In the genomic region with DNA sequence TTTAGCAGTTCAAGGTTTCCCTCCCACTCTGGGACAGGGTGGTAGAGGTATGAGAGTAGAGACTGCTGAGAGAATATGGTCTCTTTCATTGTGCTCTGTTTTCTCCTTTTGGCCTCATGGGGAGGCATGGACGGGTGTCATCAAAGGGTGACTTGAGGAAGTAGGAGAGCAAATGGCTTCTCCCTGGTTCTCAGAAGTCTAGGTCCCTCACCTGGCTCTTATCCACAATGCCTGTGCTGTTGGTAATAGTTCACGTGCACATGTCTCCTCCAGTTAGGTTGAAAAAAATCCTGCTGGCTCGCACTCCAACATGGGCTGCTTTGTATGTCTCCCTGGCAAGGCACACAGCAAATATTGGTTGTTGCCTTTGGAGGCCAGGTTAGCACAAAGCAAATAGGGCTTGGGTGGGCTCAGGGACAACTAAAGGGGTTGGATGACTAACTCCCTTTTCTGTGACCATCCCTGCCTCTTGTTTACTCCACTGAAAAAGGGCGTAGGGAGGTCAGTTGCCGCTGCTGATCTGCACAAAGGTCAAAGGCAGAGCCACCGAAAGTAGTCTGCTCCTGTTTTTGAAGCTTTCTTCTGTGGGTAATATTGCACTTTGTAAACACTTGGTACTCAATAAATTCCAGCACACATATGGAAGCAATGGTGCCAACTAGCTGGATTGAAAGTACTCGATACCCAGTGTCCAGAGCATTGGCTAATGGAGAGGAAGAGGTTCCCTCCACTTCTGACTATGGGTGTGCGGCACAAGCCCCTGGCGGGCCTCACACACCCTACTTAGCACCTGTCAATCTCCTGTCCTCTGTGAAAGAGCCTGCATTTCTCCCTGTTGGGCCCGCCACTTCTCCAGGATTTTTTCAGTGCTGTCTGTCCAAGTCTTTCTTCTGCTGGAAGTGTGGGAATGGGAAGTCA, we compare ENCODE assay signal across 1 cellular context.
TF ChIP-seq lines count a peak whose summit lies in the region.

No MANE protein-coding gene starts in this region.

TF ChIP-seq in HepG2, 621 proteins besides CTCF, POLR2A, EP300 and RAD21 (continued from another document and continues in another):
- TF ChIP-seq, protein P1, sequence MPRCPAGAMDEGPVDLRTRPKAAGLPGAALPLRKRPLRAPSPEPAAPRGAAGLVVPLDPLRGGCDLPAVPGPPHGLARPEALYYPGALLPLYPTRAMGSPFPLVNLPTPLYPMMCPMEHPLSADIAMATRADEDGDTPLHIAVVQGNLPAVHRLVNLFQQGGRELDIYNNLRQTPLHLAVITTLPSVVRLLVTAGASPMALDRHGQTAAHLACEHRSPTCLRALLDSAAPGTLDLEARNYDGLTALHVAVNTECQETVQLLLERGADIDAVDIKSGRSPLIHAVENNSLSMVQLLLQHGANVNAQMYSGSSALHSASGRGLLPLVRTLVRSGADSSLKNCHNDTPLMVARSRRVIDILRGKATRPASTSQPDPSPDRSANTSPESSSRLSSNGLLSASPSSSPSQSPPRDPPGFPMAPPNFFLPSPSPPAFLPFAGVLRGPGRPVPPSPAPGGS (CRISPR knock-in tag; IDR thresholded peaks at IDR 0.05): peak; percentile 41; the same call in 1 of the 2 replicates
- TF ChIP-seq ZNF615 (CRISPR knock-in tag; IDR thresholded peaks at IDR 0.05; ENCODE audit: borderline replicate concordance) (no peak), SMYD3 (CRISPR knock-in tag; IDR thresholded peaks at IDR 0.05) (peak; percentile 73; the same call in 1 of the 2 replicates), ZKSCAN5 (CRISPR knock-in tag; IDR thresholded peaks at IDR 0.05) (no peak), ZNF766 (CRISPR knock-in tag; IDR thresholded peaks at IDR 0.05; ENCODE audit: borderline replicate concordance) (peak; percentile 95; the same call in 1 of the 2 replicates), SRSF1 (optimal IDR thresholded peaks at IDR 0.05; ENCODE audit: low read depth, low read length) (no peak), HDAC6 (IDR thresholded peaks at IDR 0.05; ENCODE audit: low read depth, low read length) (no peak), NFRKB (IDR thresholded peaks at IDR 0.05) (no peak), SOX5 (CRISPR knock-in tag; IDR thresholded peaks at IDR 0.05; ENCODE audit: borderline replicate concordance) (peak; percentile 97), RORA (CRISPR knock-in tag; IDR thresholded peaks at IDR 0.05) (no peak), NR2C2 (CRISPR knock-in tag; IDR thresholded peaks at IDR 0.05; ENCODE audit: borderline replicate concordance) (peak; percentile 89), RFX1 (IDR thresholded peaks at IDR 0.05) (no peak), GTF3A (CRISPR knock-in tag; conservative IDR thresholded peaks at IDR 0.05) (0 out of 2 replicates have a peak, but pooled peaks have one; percentile 64), KMT2B (CRISPR knock-in tag; IDR thresholded peaks at IDR 0.05) (peak; percentile 30; the same call in 1 of the 2 replicates), ZNF260 (CRISPR knock-in tag; IDR thresholded peaks at IDR 0.05; ENCODE audit: borderline replicate concordance, low read depth) (no peak), ZFP36 (IDR thresholded peaks at IDR 0.05; ENCODE audit: borderline replicate concordance, low read depth, low read length, partially characterized antibody) (no peak), BCL6 (CRISPR knock-in tag; IDR thresholded peaks at IDR 0.05) (peak; percentile 91), ZSCAN20 (CRISPR knock-in tag; IDR thresholded peaks at IDR 0.05; ENCODE audit: borderline replicate concordance) (peak; percentile 54; the same call in 1 of the 2 replicates), ZEB1 (IDR thresholded peaks at IDR 0.05; ENCODE audit: insufficient replicate concordance, low read depth) (no peak), MAFG (CRISPR knock-in tag; IDR thresholded peaks at IDR 0.05) (no peak), GZF1 (CRISPR knock-in tag; IDR thresholded peaks at IDR 0.05) (0 out of 2 replicates have a peak, but pooled peaks have one; percentile 40), ZNF33A (CRISPR knock-in tag; IDR thresholded peaks at IDR 0.05; ENCODE audit: borderline replicate concordance) (no peak), EED (CRISPR knock-in tag; IDR thresholded peaks at IDR 0.05) (no peak), TCF7L2 (IDR thresholded peaks at IDR 0.05; ENCODE audit: low read depth, low read length) (peak; percentile 24; the same call in 1 of the 2 replicates), KAT8 (CRISPR knock-in tag; IDR thresholded peaks at IDR 0.05) (peak; percentile 83), STAT5B (CRISPR knock-in tag; IDR thresholded peaks at IDR 0.05) (no peak), ZNF292 (CRISPR knock-in tag; IDR thresholded peaks at IDR 0.05; ENCODE audit: borderline replicate concordance, low read depth) (peak; percentile 91; the same call in 1 of the 2 replicates)
- TF ChIP-seq, protein P2, sequence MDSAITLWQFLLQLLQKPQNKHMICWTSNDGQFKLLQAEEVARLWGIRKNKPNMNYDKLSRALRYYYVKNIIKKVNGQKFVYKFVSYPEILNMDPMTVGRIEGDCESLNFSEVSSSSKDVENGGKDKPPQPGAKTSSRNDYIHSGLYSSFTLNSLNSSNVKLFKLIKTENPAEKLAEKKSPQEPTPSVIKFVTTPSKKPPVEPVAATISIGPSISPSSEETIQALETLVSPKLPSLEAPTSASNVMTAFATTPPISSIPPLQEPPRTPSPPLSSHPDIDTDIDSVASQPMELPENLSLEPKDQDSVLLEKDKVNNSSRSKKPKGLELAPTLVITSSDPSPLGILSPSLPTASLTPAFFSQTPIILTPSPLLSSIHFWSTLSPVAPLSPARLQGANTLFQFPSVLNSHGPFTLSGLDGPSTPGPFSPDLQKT (CRISPR knock-in tag; IDR thresholded peaks at IDR 0.05; ENCODE audit: borderline replicate concordance): no peak
- TF ChIP-seq, protein P3, sequence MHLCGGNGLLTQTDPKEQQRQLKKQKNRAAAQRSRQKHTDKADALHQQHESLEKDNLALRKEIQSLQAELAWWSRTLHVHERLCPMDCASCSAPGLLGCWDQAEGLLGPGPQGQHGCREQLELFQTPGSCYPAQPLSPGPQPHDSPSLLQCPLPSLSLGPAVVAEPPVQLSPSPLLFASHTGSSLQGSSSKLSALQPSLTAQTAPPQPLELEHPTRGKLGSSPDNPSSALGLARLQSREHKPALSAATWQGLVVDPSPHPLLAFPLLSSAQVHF (CRISPR knock-in tag; IDR thresholded peaks at IDR 0.05): no peak
- TF ChIP-seq, protein P4, sequence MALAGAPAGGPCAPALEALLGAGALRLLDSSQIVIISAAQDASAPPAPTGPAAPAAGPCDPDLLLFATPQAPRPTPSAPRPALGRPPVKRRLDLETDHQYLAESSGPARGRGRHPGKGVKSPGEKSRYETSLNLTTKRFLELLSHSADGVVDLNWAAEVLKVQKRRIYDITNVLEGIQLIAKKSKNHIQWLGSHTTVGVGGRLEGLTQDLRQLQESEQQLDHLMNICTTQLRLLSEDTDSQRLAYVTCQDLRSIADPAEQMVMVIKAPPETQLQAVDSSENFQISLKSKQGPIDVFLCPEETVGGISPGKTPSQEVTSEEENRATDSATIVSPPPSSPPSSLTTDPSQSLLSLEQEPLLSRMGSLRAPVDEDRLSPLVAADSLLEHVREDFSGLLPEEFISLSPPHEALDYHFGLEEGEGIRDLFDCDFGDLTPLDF (CRISPR knock-in tag; IDR thresholded peaks at IDR 0.05): no peak
- TF ChIP-seq, protein P5, sequence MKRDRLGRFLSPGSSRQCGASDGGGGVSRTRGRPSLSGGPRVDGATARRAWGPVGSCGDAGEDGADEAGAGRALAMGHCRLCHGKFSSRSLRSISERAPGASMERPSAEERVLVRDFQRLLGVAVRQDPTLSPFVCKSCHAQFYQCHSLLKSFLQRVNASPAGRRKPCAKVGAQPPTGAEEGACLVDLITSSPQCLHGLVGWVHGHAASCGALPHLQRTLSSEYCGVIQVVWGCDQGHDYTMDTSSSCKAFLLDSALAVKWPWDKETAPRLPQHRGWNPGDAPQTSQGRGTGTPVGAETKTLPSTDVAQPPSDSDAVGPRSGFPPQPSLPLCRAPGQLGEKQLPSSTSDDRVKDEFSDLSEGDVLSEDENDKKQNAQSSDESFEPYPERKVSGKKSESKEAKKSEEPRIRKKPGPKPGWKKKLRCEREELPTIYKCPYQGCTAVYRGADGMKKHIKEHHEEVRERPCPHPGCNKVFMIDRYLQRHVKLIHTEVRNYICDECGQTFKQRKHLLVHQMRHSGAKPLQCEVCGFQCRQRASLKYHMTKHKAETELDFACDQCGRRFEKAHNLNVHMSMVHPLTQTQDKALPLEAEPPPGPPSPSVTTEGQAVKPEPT (CRISPR knock-in tag; IDR thresholded peaks at IDR 0.05; ENCODE audit: low read depth): no peak
- TF ChIP-seq, protein P6, sequence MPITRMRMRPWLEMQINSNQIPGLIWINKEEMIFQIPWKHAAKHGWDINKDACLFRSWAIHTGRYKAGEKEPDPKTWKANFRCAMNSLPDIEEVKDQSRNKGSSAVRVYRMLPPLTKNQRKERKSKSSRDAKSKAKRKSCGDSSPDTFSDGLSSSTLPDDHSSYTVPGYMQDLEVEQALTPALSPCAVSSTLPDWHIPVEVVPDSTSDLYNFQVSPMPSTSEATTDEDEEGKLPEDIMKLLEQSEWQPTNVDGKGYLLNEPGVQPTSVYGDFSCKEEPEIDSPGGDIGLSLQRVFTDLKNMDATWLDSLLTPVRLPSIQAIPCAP (CRISPR knock-in tag; IDR thresholded peaks at IDR 0.05; ENCODE audit: low read depth): no peak
- TF ChIP-seq, protein P7, sequence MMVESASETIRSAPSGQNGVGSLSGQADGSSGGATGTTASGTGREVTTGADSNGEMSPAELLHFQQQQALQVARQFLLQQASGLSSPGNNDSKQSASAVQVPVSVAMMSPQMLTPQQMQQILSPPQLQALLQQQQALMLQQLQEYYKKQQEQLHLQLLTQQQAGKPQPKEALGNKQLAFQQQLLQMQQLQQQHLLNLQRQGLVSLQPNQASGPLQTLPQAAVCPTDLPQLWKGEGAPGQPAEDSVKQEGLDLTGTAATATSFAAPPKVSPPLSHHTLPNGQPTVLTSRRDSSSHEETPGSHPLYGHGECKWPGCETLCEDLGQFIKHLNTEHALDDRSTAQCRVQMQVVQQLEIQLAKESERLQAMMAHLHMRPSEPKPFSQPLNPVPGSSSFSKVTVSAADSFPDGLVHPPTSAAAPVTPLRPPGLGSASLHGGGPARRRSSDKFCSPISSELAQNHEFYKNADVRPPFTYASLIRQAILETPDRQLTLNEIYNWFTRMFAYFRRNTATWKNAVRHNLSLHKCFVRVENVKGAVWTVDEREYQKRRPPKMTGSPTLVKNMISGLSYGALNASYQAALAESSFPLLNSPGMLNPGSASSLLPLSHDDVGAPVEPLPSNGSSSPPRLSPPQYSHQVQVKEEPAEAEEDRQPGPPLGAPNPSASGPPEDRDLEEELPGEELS (CRISPR knock-in tag; IDR thresholded peaks at IDR 0.05): peak; percentile 98
- TF ChIP-seq, protein P8, sequence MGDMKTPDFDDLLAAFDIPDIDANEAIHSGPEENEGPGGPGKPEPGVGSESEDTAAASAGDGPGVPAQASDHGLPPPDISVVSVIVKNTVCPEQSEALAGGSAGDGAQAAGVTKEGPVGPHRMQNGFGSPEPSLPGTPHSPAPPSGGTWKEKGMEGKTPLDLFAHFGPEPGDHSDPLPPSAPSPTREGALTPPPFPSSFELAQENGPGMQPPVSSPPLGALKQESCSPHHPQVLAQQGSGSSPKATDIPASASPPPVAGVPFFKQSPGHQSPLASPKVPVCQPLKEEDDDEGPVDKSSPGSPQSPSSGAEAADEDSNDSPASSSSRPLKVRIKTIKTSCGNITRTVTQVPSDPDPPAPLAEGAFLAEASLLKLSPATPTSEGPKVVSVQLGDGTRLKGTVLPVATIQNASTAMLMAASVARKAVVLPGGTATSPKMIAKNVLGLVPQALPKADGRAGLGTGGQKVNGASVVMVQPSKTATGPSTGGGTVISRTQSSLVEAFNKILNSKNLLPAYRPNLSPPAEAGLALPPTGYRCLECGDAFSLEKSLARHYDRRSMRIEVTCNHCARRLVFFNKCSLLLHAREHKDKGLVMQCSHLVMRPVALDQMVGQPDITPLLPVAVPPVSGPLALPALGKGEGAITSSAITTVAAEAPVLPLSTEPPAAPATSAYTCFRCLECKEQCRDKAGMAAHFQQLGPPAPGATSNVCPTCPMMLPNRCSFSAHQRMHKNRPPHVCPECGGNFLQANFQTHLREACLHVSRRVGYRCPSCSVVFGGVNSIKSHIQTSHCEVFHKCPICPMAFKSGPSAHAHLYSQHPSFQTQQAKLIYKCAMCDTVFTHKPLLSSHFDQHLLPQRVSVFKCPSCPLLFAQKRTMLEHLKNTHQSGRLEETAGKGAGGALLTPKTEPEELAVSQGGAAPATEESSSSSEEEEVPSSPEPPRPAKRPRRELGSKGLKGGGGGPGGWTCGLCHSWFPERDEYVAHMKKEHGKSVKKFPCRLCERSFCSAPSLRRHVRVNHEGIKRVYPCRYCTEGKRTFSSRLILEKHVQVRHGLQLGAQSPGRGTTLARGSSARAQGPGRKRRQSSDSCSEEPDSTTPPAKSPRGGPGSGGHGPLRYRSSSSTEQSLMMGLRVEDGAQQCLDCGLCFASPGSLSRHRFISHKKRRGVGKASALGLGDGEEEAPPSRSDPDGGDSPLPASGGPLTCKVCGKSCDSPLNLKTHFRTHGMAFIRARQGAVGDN (CRISPR knock-in tag; IDR thresholded peaks at IDR 0.05): no peak; the same call in 1 of the 2 replicates
- TF ChIP-seq, protein P9, sequence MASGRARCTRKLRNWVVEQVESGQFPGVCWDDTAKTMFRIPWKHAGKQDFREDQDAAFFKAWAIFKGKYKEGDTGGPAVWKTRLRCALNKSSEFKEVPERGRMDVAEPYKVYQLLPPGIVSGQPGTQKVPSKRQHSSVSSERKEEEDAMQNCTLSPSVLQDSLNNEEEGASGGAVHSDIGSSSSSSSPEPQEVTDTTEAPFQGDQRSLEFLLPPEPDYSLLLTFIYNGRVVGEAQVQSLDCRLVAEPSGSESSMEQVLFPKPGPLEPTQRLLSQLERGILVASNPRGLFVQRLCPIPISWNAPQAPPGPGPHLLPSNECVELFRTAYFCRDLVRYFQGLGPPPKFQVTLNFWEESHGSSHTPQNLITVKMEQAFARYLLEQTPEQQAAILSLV (CRISPR knock-in tag; IDR thresholded peaks at IDR 0.05; ENCODE audit: borderline replicate concordance): 0 out of 2 replicates have a peak, but pooled peaks have one; percentile 40
- TF ChIP-seq, protein P10, sequence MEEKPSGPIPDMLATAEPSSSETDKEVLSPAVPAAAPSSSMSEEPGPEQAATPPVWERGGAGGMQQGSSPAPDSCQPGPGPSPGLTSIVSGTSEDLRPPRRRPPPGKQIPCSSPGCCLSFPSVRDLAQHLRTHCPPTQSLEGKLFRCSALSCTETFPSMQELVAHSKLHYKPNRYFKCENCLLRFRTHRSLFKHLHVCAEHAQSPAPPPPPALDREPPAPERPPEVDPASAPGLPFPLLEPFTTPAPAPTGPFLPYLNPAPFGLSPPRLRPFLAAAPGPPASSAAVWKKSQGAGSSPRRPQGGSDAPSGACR (CRISPR knock-in tag; IDR thresholded peaks at IDR 0.05): peak; percentile 88; the same call in 1 of the 2 replicates
- TF ChIP-seq, protein P11, sequence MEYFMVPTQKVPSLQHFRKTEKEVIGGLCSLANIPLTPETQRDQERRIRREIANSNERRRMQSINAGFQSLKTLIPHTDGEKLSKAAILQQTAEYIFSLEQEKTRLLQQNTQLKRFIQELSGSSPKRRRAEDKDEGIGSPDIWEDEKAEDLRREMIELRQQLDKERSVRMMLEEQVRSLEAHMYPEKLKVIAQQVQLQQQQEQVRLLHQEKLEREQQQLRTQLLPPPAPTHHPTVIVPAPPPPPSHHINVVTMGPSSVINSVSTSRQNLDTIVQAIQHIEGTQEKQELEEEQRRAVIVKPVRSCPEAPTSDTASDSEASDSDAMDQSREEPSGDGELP (IDR thresholded peaks at IDR 0.05; ENCODE audit: borderline replicate concordance, low read depth): peak; percentile 43; the same call in 1 of the 2 replicates
- TF ChIP-seq, protein P12, sequence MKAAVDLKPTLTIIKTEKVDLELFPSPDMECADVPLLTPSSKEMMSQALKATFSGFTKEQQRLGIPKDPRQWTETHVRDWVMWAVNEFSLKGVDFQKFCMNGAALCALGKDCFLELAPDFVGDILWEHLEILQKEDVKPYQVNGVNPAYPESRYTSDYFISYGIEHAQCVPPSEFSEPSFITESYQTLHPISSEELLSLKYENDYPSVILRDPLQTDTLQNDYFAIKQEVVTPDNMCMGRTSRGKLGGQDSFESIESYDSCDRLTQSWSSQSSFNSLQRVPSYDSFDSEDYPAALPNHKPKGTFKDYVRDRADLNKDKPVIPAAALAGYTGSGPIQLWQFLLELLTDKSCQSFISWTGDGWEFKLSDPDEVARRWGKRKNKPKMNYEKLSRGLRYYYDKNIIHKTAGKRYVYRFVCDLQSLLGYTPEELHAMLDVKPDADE (CRISPR knock-in tag; IDR thresholded peaks at IDR 0.05): no peak
